ENCODE assay signal across 15 cellular contexts in the genomic region with DNA sequence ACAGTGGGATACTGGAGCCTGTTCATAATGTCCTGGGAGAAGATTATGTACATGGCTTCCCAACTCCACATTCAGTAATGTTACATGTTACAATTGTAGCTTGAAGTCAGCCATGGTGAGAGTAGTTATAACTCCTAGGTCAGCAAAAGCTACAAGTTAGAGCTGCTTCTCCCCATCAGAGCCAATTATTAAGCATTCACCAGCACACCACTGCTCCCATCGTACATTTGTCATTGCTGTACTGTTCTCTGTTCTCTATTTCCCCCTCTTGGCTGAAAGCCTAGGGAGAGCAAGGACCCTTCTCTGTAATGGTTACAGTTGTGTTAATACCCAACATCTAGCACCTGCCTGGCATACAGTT. TPM values are rescaled to one million over a fixed set of nuclear protein-coding genes. Genes with fewer than 3 reads are reported as not detected.
DNase-seq lines count a peak whose midpoint lies in the region; ATAC-seq, FAIRE-seq and TF ChIP-seq lines count a peak whose summit lies in the region.
"Had no signal": no experiment of that assay in that cellular context is flagged by ENCODE, and none has a peak within 500 bp of the region (broad histone marks: within the 10 kb centered on the region; RNA-seq: fewer than 3 reads in every experiment).

No MANE protein-coding gene starts in this region.

- no peak overlapping the region for H3K9ac ChIP-seq in K562 (ENCODE audit: insufficient read depth in 1 of 2, low read depth in 2 of 2, low read length in 2 of 2)

- H3K4me1 Mint-ChIP-seq in mesothelial cell of epicardium: peaks cover 60% of the 10 kb centered on the region

- H2AFZ ChIP-seq in K562 (ENCODE audit: low read depth, low read length): no peak overlapping the region

- TF ChIP-seq POLR2A in H54 (IDR thresholded peaks at IDR 0.05; ENCODE audit: low read depth, low read length) (no peak), K562 (conservative IDR thresholded peaks at IDR 0.05) (no peak)

- no peaks in the 10 kb centered on the region for H3K9me3 ChIP-seq in K562 (replicated peaks; ENCODE audit: control insufficient read depth, insufficient read depth, low read depth, low read length)

- no TSS peak for BruUV-seq in K562 (replicated peaks; lab: Mats Ljungman, UMichigan)

- H3K4me2 ChIP-seq in K562 (ENCODE audit: insufficient read depth, low read length): no peak overlapping the region

- H3K4me3 Mint-ChIP-seq in mesothelial cell of epicardium: no peak overlapping the region
- H3K4me3 Mint-ChIP-seq: CD14-positive monocyte; CD4-positive, alpha-beta memory T cell; H9 had no signal

- FAIRE-seq in H54 (lab: Jason Lieb, UNC) (peak; percentile 58), K562 (lab: Jason Lieb, UNC) (no peak)
- FAIRE-seq: A204.1 had no signal

- WGBS in K562 (ENCODE audit: insufficient coverage, low coverage, missing lambda C conversion rate): 52% methylated on average over 1 of the region's 1 CpG

- TF ChIP-seq EP300 in K562 (IDR thresholded peaks at IDR 0.05; ENCODE audit: low read length): no peak

- ATAC-seq in K562: no peak
- no peak for ATAC-seq in omental fat pad (ENCODE audit: low FRiP score)

- no peak for DNase-seq in H54 (ENCODE audit: insufficient read length, low spot score)
- DNase-seq in K562 (ENCODE audit: extremely low read depth in 1 of 4, low spot score in 3 of 4): no peak
- no peak for DNase-seq in mesothelial cell of epicardium (ENCODE audit: low spot score in 2 of 2, unreplicated experiment in 2 of 2)
- DNase-seq in omental fat pad (ENCODE audit: low spot score): no peak
- no peak for DNase-seq in activated CD8-positive, alpha-beta memory T cell treated with anti-CD3 and anti-CD28 coated beads for 24 hours
- DNase-seq in NCI-H446 (lab: John Stamatoyannopoulos, UW): no peak
- DNase-seq: AML-193; Calu3; CD4-positive, alpha-beta memory T cell; DMS79 treated with DMSO at 0.1 percent for 48 hours; GF-D8; GOT3; H9 had no signal

- peak overlapping the region; percentile 65 for H3K27ac Mint-ChIP-seq in mesothelial cell of epicardium
- H3K27ac Mint-ChIP-seq: CD14-positive monocyte; CD4-positive, alpha-beta memory T cell; H9 had no signal

- H3K27me3 Mint-ChIP-seq in mesothelial cell of epicardium (ENCODE audit: low read depth): no peaks in the 10 kb centered on the region
- H3K27me3 Mint-ChIP-seq: CD4-positive, alpha-beta memory T cell had no signal

- 0 out of 3 replicates have a peak, but pooled peaks cover 3% of the 10 kb centered on the region for H3K79me2 ChIP-seq in K562 (ENCODE audit: control insufficient read depth, insufficient read depth, low read length)

- H3K27me3 ChIP-seq in K562 (ENCODE audit: control insufficient read depth in 2 of 2, insufficient read depth in 2 of 2, low read length in 2 of 2): no peaks in the 10 kb centered on the region

- peaks cover 10 to 19% of the 10 kb centered on the region in 2 experiments for H3K4me1 ChIP-seq in K562 (replicated peaks in 1 of 2; ENCODE audit: control insufficient read depth in 2 of 2, insufficient read depth in 2 of 2, low read length in 2 of 2)

- no peaks in the 10 kb centered on the region for H3K36me3 ChIP-seq in K562 (ENCODE audit: control insufficient read depth, insufficient read depth, low read length)

- in situ Hi-C loops in K562 (cut with MboI): no loop called here

- TF ChIP-seq RAD21 in K562 (CRISPR knock-in tag; conservative IDR thresholded peaks at IDR 0.05 in 1 of 2, IDR thresholded peaks at IDR 0.05 in 1 of 2): no peak

- POLR2A ChIA-PET in K562 (lab: Yijun Ruan, JAX): interaction anchor here (11.4 kb wide), 1 partner anchor 11 kb away, joined by 118 read pairs; no protein-coding TSS in a partner anchor

- CTCF ChIA-PET in K562 (lab: Yijun Ruan, JAX; ENCODE audit: low intra/inter-chr PET ratio): no interaction called here

- no peaks in the 10 kb centered on the region for H3K36me3 Mint-ChIP-seq in mesothelial cell of epicardium
- H3K36me3 Mint-ChIP-seq: CD14-positive monocyte had no signal

- no peaks in the 10 kb centered on the region for H3K9me1 ChIP-seq in K562 (ENCODE audit: control insufficient read depth, insufficient read depth, low read length)

- H4K20me1 ChIP-seq in K562 (replicated peaks; ENCODE audit: control insufficient read depth, insufficient read depth, low read length): no peaks in the 10 kb centered on the region

- intact Hi-C loops in K562 (cut with micrococcal nuclease): no loop called here

- no peak overlapping the region for H3K4me3 ChIP-seq in K562

- no peak overlapping the region for H3K27ac ChIP-seq in K562 (ENCODE audit: extremely low read depth, low read depth, low read length)

- TF ChIP-seq CTCF in K562 (IDR thresholded peaks at IDR 0.05 in 2 of 3, conservative IDR thresholded peaks at IDR 0.05 in 1 of 3; ENCODE audit: insufficient read depth in 2 of 3, low read depth in 1 of 3, low read length in 3 of 3): no peak
- no peak for TF ChIP-seq CTCF in mesothelial cell of epicardium (IDR thresholded peaks at IDR 0.05; ENCODE audit: unreplicated experiment)
- TF ChIP-seq CTCF in omental fat pad (IDR thresholded peaks at IDR 0.05): no peak

- H3K9me3 Mint-ChIP-seq in mesothelial cell of epicardium: no peaks in the 10 kb centered on the region
- H3K9me3 Mint-ChIP-seq: CD14-positive monocyte; CD4-positive, alpha-beta memory T cell; H9 had no signal

TF ChIP-seq in K562, 482 proteins besides CTCF, POLR2A, EP300 and RAD21:
- TF ChIP-seq, protein P1, sequence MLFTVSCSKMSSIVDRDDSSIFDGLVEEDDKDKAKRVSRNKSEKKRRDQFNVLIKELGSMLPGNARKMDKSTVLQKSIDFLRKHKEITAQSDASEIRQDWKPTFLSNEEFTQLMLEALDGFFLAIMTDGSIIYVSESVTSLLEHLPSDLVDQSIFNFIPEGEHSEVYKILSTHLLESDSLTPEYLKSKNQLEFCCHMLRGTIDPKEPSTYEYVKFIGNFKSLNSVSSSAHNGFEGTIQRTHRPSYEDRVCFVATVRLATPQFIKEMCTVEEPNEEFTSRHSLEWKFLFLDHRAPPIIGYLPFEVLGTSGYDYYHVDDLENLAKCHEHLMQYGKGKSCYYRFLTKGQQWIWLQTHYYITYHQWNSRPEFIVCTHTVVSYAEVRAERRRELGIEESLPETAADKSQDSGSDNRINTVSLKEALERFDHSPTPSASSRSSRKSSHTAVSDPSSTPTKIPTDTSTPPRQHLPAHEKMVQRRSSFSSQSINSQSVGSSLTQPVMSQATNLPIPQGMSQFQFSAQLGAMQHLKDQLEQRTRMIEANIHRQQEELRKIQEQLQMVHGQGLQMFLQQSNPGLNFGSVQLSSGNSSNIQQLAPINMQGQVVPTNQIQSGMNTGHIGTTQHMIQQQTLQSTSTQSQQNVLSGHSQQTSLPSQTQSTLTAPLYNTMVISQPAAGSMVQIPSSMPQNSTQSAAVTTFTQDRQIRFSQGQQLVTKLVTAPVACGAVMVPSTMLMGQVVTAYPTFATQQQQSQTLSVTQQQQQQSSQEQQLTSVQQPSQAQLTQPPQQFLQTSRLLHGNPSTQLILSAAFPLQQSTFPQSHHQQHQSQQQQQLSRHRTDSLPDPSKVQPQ (CRISPR knock-in tag; IDR thresholded peaks at IDR 0.05; ENCODE audit: borderline replicate concordance): no peak
- TF ChIP-seq ZNF316 (IDR thresholded peaks at IDR 0.05): peak; percentile 38

RNA-seq across cellular contexts. Expression of a gene that starts 5.3 kb away (rescaled TPM):
- total RNA-seq in K562 (2011; cell fraction: chromatin; rRNA removed; ENCODE audit: low replicate concordance): 28.8 and 103 TPM in 2 replicates
- 12.8 and 19.3 TPM in 2 replicates for total RNA-seq in K562 (2011; cell fraction: nucleolus; rRNA removed)
- total RNA-seq in K562 (2011; cell fraction: nucleoplasm; rRNA removed): 38.3 and 67.9 TPM in 2 replicates
- 20.2 and 25.8 TPM in 2 replicates for total RNA-seq in K562 (2014; rRNA removed)
- total RNA-seq in K562 (2014; rRNA removed; fragmentation: Illumina TruSeq; extraction: Trizol): 41.6 and 46.6 TPM in 2 replicates
- total RNA-seq in K562 (2015; rRNA removed; fragmentation: Illumina TruSeq; extraction: Trizol): 33.4 and 36.6 TPM in 2 replicates
- total RNA-seq in K562 (2021): 87.9 and 101 TPM in 2 replicates
- 23.8 and 34.4 TPM in 2 replicates for polyA plus RNA-seq in K562 (2011; rRNA removed)
- 5.8 and 9.7 TPM in 2 replicates for polyA plus RNA-seq in K562 (2011; cell fraction: cytosol; rRNA removed)
- 15.1 and 18.2 TPM in 2 replicates for polyA plus RNA-seq in K562 (2011; cell fraction: nucleus; rRNA removed)
- polyA plus RNA-seq in K562 (2012): 36.3 and 37.3 TPM in 2 replicates
- polyA plus RNA-seq in K562 (2014; fragmentation: Illumina TruSeq; extraction: Trizol): 53.4 and 63.2 TPM in 2 replicates
- polyA plus RNA-seq in K562 (2014; fragmentation: Nextera tagmentation; extraction: Ambion mirVana): 10 to 100 TPM; 40.5 to 92.0 TPM
- polyA plus RNA-seq in K562 (2014; rRNA removed): 19.3 and 22.6 TPM in 2 replicates
- 79.3 and 89.8 TPM in 2 replicates for polyA minus RNA-seq in K562 (2011; rRNA and poly(A)+ RNA removed)
- polyA minus RNA-seq in K562 (2011; cell fraction: cytosol; rRNA and poly(A)+ RNA removed): 42.7 and 49.5 TPM in 2 replicates
- polyA minus RNA-seq in K562 (2011; cell fraction: nucleus; rRNA and poly(A)+ RNA removed): 21.5 and 39.5 TPM in 2 replicates
- total RNA-seq in mesothelial cell of epicardium: 72.0 to 74.5 TPM (median 74.5 TPM) in 3 replicates
- 10 to 100 TPM; 18.1 to 34.1 (median 27.3) TPM for total RNA-seq in omental fat pad
